In genomic region chr10:15168296-15168780, GRCh38 we compare ENCODE assay signal across 1 cellular context.
TF ChIP-seq lines count a peak whose summit lies in the region.

Gene NMT2, minus strand, starts transcription at chr10:15168693. Its CDS starts 81 bp downstream, at chr10:15168612.

TF ChIP-seq in HepG2, 621 proteins besides CTCF, POLR2A, EP300 and RAD21 (continued from another document and continues in another):
- TF ChIP-seq ZNF580 (CRISPR knock-in tag; IDR thresholded peaks at IDR 0.05; ENCODE audit: borderline replicate concordance, low read depth) (no peak; the same call in 1 of the 2 replicates), ZNF850 (CRISPR knock-in tag; conservative IDR thresholded peaks at IDR 0.05) (no peak), ZUFSP (CRISPR knock-in tag; IDR thresholded peaks at IDR 0.05; ENCODE audit: borderline replicate concordance) (no peak), XRCC5 (optimal IDR thresholded peaks at IDR 0.05; ENCODE audit: low read length) (no peak), MTF2 (CRISPR knock-in tag; IDR thresholded peaks at IDR 0.05; ENCODE audit: borderline replicate concordance) (no peak), IKZF4 (CRISPR knock-in tag; IDR thresholded peaks at IDR 0.05; ENCODE audit: borderline replicate concordance, low read depth, not compliant biosample characterization) (peak; percentile 80), ZSCAN25 (CRISPR knock-in tag; IDR thresholded peaks at IDR 0.05) (peak; percentile 13; the same call in 1 of the 2 replicates), HINFP (CRISPR knock-in tag; IDR thresholded peaks at IDR 0.05; ENCODE audit: low read depth) (no peak; the same call in 1 of the 2 replicates), USF2 (IDR thresholded peaks at IDR 0.05; ENCODE audit: low read depth, low read length) (no peak), USF2 (CRISPR knock-in tag; IDR thresholded peaks at IDR 0.05; ENCODE audit: borderline replicate concordance) (no peak), ZNF562 (CRISPR knock-in tag; IDR thresholded peaks at IDR 0.05; ENCODE audit: borderline replicate concordance) (no peak), ZZZ3 (CRISPR knock-in tag; IDR thresholded peaks at IDR 0.05; ENCODE audit: borderline replicate concordance) (no peak), TSC22D2 (CRISPR knock-in tag; IDR thresholded peaks at IDR 0.05; ENCODE audit: borderline replicate concordance) (no peak), ZNF761 (CRISPR knock-in tag; conservative IDR thresholded peaks at IDR 0.05) (no peak), RBFOX2 (IDR thresholded peaks at IDR 0.05; ENCODE audit: low read depth, low read length) (peak; percentile 81), ZNF276 (CRISPR knock-in tag; IDR thresholded peaks at IDR 0.05; ENCODE audit: low read depth) (no peak), GATA4 (IDR thresholded peaks at IDR 0.05; ENCODE audit: borderline replicate concordance, low read depth) (peak; percentile 68; the same call in 1 of the 2 replicates), MLXIP (CRISPR knock-in tag; IDR thresholded peaks at IDR 0.05; ENCODE audit: borderline replicate concordance) (no peak), ETS1 (CRISPR knock-in tag; IDR thresholded peaks at IDR 0.05) (0 out of 2 replicates have a peak, but pooled peaks have one; percentile 45), ZNF235 (CRISPR knock-in tag; IDR thresholded peaks at IDR 0.05; ENCODE audit: borderline replicate concordance) (no peak), ZFP82 (CRISPR knock-in tag; IDR thresholded peaks at IDR 0.05; ENCODE audit: borderline replicate concordance) (no peak), RERE (CRISPR knock-in tag; IDR thresholded peaks at IDR 0.05; ENCODE audit: low read depth) (no peak), FOXP4 (CRISPR knock-in tag; IDR thresholded peaks at IDR 0.05) (no peak), UBTF (CRISPR knock-in tag; IDR thresholded peaks at IDR 0.05) (peak; percentile 73; the same call in 1 of the 2 replicates), ISL2 (CRISPR knock-in tag; IDR thresholded peaks at IDR 0.05) (peak; percentile 26; the same call in 1 of the 2 replicates), NFKBIZ (CRISPR knock-in tag; IDR thresholded peaks at IDR 0.05) (0 out of 2 replicates have a peak, but pooled peaks have one; percentile 8), ZNF530 (CRISPR knock-in tag; IDR thresholded peaks at IDR 0.05; ENCODE audit: low read depth) (no peak), ZNF597 (CRISPR knock-in tag; IDR thresholded peaks at IDR 0.05) (no peak)
